In genomic region chr1:59415286-59415850, GRCh38 we compare ENCODE assay signal across 27 cellular contexts.
"Had no signal": no experiment of that assay in that cellular context is flagged by ENCODE, and none has a peak within 500 bp of the region (broad histone marks: within the 10 kb centered on the region; RNA-seq: fewer than 3 reads in every experiment).

No MANE protein-coding gene starts in this region.

- H3K36me3 Mint-ChIP-seq: natural killer cell treated with Interleukin-12 subunit alpha and Interleukin-12 subunit beta and Interleukin-15 and Interleukin-18, amount 100 ng/mL, for 72 hours; neural progenitor cell; stimulated activated memory B cell treated with anti-CD40 and anti-IgM and Interleukin-4, amounts not matched to agents 10 μg/mL and 1 μg/mL and 100 μg/mL, for 72 hours had no signal

- H3K36me3 ChIP-seq: gastroesophageal sphincter, heart left ventricle, lower lobe of right lung, neural progenitor cell, sigmoid colon, spleen, thoracic aorta, tibial nerve, upper lobe of right lung, uterus had no signal

- H3K27me3 Mint-ChIP-seq: naive B cell; natural killer cell treated with Interleukin-12 subunit alpha and Interleukin-12 subunit beta and Interleukin-15 and Interleukin-18, amount 100 ng/mL, for 72 hours; stimulated activated memory B cell treated with anti-CD40 and anti-IgM and Interleukin-4, amounts not matched to agents 10 μg/mL and 1 μg/mL and 100 μg/mL, for 72 hours had no signal

- DNase-seq: cerebellar nuclear complex; cortex of kidney; dorsolateral prefrontal cortex; effector CD4-positive, alpha-beta T cell; foreskin keratinocyte; hippocampal formation; lower lobe of right lung; naive B cell; psoas muscle; sigmoid colon; spleen; stimulated activated CD4-positive, alpha-beta T cell treated with anti-CD3 and anti-CD28 coated beads, Interleukin-4, amount 100 ng/mL, for 4 hours; stimulated activated naive CD8-positive, alpha-beta T cell treated with anti-CD3 and anti-CD28 coated beads, Interleukin-15, Interleukin-2, amounts not matched to agents 100 U/mL and 50 U/mL, for 24 hours; upper lobe of right lung; uterus had no signal

- ATAC-seq: esophagus mucosa; foreskin keratinocyte; gastroesophageal sphincter; left ventricle myocardium superior; lower lobe of right lung; natural killer cell treated with Interleukin-12 subunit alpha and Interleukin-12 subunit beta and Interleukin-15 and Interleukin-18, amount 100 ng/mL, for 72 hours; right cardiac atrium; stimulated activated memory B cell treated with anti-CD40 and anti-IgM and Interleukin-4, amounts not matched to agents 10 μg/mL and 1 μg/mL and 100 μg/mL, for 72 hours; stimulated activated naive CD8-positive, alpha-beta T cell treated with anti-CD3 and anti-CD28 coated beads, Interleukin-15, Interleukin-2, amounts not matched to agents 100 U/mL and 50 U/mL, for 24 hours; upper lobe of right lung had no signal

- H3K9me3 Mint-ChIP-seq: naive B cell; natural killer cell treated with Interleukin-12 subunit alpha and Interleukin-12 subunit beta and Interleukin-15 and Interleukin-18, amount 100 ng/mL, for 72 hours; neural progenitor cell; stimulated activated memory B cell treated with anti-CD40 and anti-IgM and Interleukin-4, amounts not matched to agents 10 μg/mL and 1 μg/mL and 100 μg/mL, for 72 hours had no signal

- H3K4me2 ChIP-seq: neural progenitor cell had no signal

- H3K9me3 ChIP-seq: gastroesophageal sphincter, heart left ventricle, lower lobe of right lung, psoas muscle, sigmoid colon, spleen, thoracic aorta, tibial nerve, upper lobe of right lung, uterus had no signal

- H3K27ac Mint-ChIP-seq: natural killer cell treated with Interleukin-12 subunit alpha and Interleukin-12 subunit beta and Interleukin-15 and Interleukin-18, amount 100 ng/mL, for 72 hours; stimulated activated memory B cell treated with anti-CD40 and anti-IgM and Interleukin-4, amounts not matched to agents 10 μg/mL and 1 μg/mL and 100 μg/mL, for 72 hours had no signal

- H3K4me1 ChIP-seq: lower lobe of right lung, neural progenitor cell, upper lobe of right lung, uterus had no signal

- H3K27me3 ChIP-seq: dorsolateral prefrontal cortex, foreskin keratinocyte, gastroesophageal sphincter, heart left ventricle, neural progenitor cell, sigmoid colon, spleen, tibial nerve, upper lobe of right lung, uterus had no signal

- H2AFZ ChIP-seq: neural progenitor cell had no signal

- H3K4me3 ChIP-seq: dorsolateral prefrontal cortex, gastroesophageal sphincter, heart left ventricle, lower lobe of right lung, neural progenitor cell, psoas muscle, sigmoid colon, skin epidermis, spleen, thoracic aorta, tibial nerve, upper lobe of right lung, uterus had no signal

- H3K27ac ChIP-seq: dorsolateral prefrontal cortex, epithelial cell of prostate, foreskin keratinocyte, gastroesophageal sphincter, heart left ventricle, lower lobe of right lung, neural progenitor cell, psoas muscle, sigmoid colon, spleen, thoracic aorta, tibial nerve, upper lobe of right lung, uterus had no signal

- H3K9ac ChIP-seq: neural progenitor cell had no signal

- H3K4me3 Mint-ChIP-seq: natural killer cell treated with Interleukin-12 subunit alpha and Interleukin-12 subunit beta and Interleukin-15 and Interleukin-18, amount 100 ng/mL, for 72 hours; neural progenitor cell; stimulated activated memory B cell treated with anti-CD40 and anti-IgM and Interleukin-4, amounts not matched to agents 10 μg/mL and 1 μg/mL and 100 μg/mL, for 72 hours had no signal

- H3K4me1 Mint-ChIP-seq: stimulated activated memory B cell treated with anti-CD40 and anti-IgM and Interleukin-4, amounts not matched to agents 10 μg/mL and 1 μg/mL and 100 μg/mL, for 72 hours had no signal
